In the genomic region with DNA sequence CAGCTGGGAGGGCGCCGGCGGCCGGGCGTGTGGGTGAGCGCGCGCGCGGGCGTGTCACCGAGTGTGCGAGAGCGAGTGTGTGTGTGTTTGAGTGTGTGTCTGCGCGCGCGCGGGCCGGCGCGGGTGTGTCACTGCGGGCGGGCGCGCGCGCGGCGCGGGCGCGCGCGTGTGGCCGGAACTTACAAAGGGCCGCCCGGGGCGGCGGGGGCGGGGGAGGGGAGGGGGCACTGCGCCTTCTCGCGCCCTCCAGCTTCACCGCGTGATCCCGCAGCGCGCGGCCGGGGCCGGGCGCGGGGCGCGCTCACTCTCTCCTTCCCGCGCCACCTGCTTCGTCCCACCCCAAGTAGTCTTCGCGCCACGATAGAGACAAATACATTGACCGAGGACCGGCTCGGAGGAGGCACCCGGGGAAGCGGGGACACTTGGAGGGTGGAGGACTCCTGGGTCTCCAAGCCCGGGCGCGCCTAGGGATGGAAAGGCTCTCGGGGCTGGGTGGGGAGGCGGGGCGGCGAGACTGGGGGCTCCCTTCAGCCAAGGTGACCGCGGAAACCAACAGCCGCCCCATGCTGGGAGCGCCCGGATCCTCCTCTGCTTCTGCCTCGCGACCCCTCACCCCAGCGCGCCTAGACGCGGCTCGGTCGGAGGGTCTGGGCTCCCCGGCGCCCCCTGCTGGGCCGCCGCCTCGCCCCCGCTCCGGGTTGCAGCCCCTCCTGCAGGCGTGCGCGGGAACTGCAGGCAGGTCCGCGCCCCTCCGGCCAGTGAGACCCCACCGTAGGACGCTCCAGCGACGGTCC, we compare ENCODE assay signal across 1 cellular context.
TF ChIP-seq lines count a peak whose summit lies in the region.

A gene with protein sequence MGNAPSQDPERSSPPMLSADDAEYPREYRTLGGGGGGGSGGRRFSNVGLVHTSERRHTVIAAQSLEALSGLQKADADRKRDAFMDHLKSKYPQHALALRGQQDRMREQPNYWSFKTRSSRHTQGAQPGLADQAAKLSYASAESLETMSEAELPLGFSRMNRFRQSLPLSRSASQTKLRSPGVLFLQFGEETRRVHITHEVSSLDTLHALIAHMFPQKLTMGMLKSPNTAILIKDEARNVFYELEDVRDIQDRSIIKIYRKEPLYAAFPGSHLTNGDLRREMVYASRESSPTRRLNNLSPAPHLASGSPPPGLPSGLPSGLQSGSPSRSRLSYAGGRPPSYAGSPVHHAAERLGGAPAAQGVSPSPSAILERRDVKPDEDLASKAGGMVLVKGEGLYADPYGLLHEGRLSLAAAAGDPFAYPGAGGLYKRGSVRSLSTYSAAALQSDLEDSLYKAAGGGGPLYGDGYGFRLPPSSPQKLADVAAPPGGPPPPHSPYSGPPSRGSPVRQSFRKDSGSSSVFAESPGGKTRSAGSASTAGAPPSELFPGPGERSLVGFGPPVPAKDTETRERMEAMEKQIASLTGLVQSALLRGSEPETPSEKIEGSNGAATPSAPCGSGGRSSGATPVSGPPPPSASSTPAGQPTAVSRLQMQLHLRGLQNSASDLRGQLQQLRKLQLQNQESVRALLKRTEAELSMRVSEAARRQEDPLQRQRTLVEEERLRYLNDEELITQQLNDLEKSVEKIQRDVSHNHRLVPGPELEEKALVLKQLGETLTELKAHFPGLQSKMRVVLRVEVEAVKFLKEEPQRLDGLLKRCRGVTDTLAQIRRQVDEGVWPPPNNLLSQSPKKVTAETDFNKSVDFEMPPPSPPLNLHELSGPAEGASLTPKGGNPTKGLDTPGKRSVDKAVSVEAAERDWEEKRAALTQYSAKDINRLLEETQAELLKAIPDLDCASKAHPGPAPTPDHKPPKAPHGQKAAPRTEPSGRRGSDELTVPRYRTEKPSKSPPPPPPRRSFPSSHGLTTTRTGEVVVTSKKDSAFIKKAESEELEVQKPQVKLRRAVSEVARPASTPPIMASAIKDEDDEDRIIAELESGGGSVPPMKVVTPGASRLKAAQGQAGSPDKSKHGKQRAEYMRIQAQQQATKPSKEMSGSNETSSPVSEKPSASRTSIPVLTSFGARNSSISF (minus strand): TSS at position 101 of the 794 bp plus-strand sequence. CDS start 247 bp downstream, outside the sequence.

TF ChIP-seq in HepG2, 621 proteins besides CTCF, POLR2A, EP300 and RAD21 (continued from another document):
- TF ChIP-seq HNRNPK (IDR thresholded peaks at IDR 0.05; ENCODE audit: low read depth, low read length, poor library complexity, severe bottlenecking), result peak; percentile 94
- 0 out of 2 replicates have a peak, but pooled peaks have one; percentile 86 for TF ChIP-seq ZNF607 (CRISPR knock-in tag; IDR thresholded peaks at IDR 0.05; ENCODE audit: borderline replicate concordance)
- TF ChIP-seq ZBTB39 (CRISPR knock-in tag; IDR thresholded peaks at IDR 0.05), result no peak
- no peak for TF ChIP-seq ZNF432 (CRISPR knock-in tag; IDR thresholded peaks at IDR 0.05; ENCODE audit: borderline replicate concordance)
- TF ChIP-seq ZBTB42 (CRISPR knock-in tag; IDR thresholded peaks at IDR 0.05), result peak; percentile 93
- 0 out of 2 replicates have a peak, but pooled peaks have one; percentile 82 for TF ChIP-seq KAT7 (CRISPR knock-in tag; IDR thresholded peaks at IDR 0.05; ENCODE audit: borderline replicate concordance)
- no peak for TF ChIP-seq SMAD1 (CRISPR knock-in tag; IDR thresholded peaks at IDR 0.05; ENCODE audit: borderline replicate concordance, low read depth)
TF ChIP-seq in HepG2: peak in this region for 262.
